In the genomic region with DNA sequence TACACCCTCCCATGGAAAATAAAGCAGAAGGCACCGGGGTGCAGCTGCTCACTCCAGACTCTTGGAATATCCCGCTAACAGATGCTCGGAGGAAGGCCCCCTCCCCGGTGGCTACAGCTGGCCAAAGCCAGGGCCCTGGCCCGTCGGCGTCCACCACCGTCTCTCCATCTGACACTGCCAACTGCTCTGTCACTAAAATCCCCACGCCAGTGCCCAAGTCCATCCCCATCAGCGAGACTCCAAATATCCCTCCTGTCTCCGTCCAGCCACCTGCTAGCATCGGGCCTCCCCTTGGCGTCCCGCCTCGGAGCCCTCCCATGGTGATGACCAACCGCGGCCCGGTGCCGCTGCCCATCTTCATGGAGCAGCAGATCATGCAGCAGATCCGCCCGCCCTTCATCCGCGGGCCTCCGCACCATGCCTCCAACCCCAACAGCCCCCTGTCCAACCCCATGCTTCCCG, we compare ENCODE assay signal across 18 cellular contexts.
DNase-seq lines count a peak whose midpoint lies in the region; ATAC-seq and TF ChIP-seq lines count a peak whose summit lies in the region.
"Had no signal": no experiment of that assay in that cellular context is flagged by ENCODE, and none has a peak within 500 bp of the region (broad histone marks: within the 10 kb centered on the region; RNA-seq: fewer than 3 reads in every experiment).

No MANE protein-coding gene starts in this region.

- peaks cover 6% of the 10 kb centered on the region for H3K23me2 ChIP-seq in H9 (ENCODE audit: insufficient read length, low read depth, low read length, poor library complexity, severe bottlenecking)

- no peak overlapping the region for H3K4ac ChIP-seq in H9 (ENCODE audit: low read depth, low read length)

- no peak overlapping the region for H3K18ac ChIP-seq in H9 (ENCODE audit: insufficient read length, low read depth, low read length)

- no peak overlapping the region for H4K5ac ChIP-seq in H9 (ENCODE audit: insufficient read length, low read depth, low read length)

- no peak for ATAC-seq in CD8-positive, alpha-beta T cell
- no peak for ATAC-seq in natural killer cell treated with Interleukin-12 subunit alpha and Interleukin-12 subunit beta and Interleukin-15 and Interleukin-18, amount 100 ng/mL, for 72 hours
- ATAC-seq in GM19351 (IDR thresholded peaks at IDR 0.05; ENCODE audit: unreplicated experiment) (no peak), HG02870 (IDR thresholded peaks at IDR 0.05; ENCODE audit: unreplicated experiment) (no peak)

- no peak overlapping the region for H2BK120ac ChIP-seq in H9 (ENCODE audit: low read depth, low read length, poor library complexity, severe bottlenecking)

- peaks cover 6% of the 10 kb centered on the region for H3K27me3 ChIP-seq in CD8-positive, alpha-beta T cell (ENCODE audit: insufficient read depth, low read length)
- H3K27me3 ChIP-seq in H9 (ENCODE audit: insufficient read depth, low read length) (no peaks in the 10 kb centered on the region), dorsolateral prefrontal cortex (no peaks in the 10 kb centered on the region)
- H3K27me3 ChIP-seq: right lobe of liver had no signal

- H2AK5ac ChIP-seq in H9 (ENCODE audit: insufficient read length, low read length) = no peak overlapping the region

- H3K79me2 ChIP-seq in H9 (ENCODE audit: insufficient read depth, low read length) = no peaks in the 10 kb centered on the region

- WGBS in H9 (ENCODE audit: extremely low coverage, insufficient read length, low lambda C conversion rate) = no CpG with 5 or more reads among the region's 25 CpGs

- H2BK5ac ChIP-seq in H9 (ENCODE audit: insufficient read length, low read length) = no peak overlapping the region

- H3K36me3 ChIP-seq in CD8-positive, alpha-beta T cell (ENCODE audit: insufficient read depth, low read length) = no peaks in the 10 kb centered on the region
- H3K36me3 ChIP-seq: lower lobe of right lung, neutrophil, right lobe of liver had no signal

- DNase-seq in CD8-positive, alpha-beta T cell = no peak
- DNase-seq in H9 = no peak
- DNase-seq in dorsolateral prefrontal cortex = peak in 2 of 10 donors; percentile 41 to 52
- DNase-seq in natural killer cell treated with Interleukin-12 subunit alpha and Interleukin-12 subunit beta and Interleukin-15 and Interleukin-18, amount 100 ng/mL, for 72 hours (ENCODE audit: low spot score) = no peak
- DNase-seq in NCI-H2081 (lab: John Stamatoyannopoulos, UW) = no peak
- no peak for DNase-seq in ureter (ENCODE audit: low spot score)
- DNase-seq: activated gamma-delta T cell treated with Interleukin-2 at 50 U/mL for 16 hours; lower lobe of right lung; NCI-H146; right lobe of liver; SHP77; stimulated activated CD4-positive, alpha-beta T cell treated with anti-CD3 and anti-CD28 coated beads, Interleukin-2, amount 100 ng/mL, for 48 hours; T-helper 9 cell had no signal

- H3K23ac ChIP-seq in H9 (ENCODE audit: insufficient read length, low read depth, low read length) = no peak overlapping the region

- H3T11ph ChIP-seq in H9 (ENCODE audit: low read length) = no peak overlapping the region

- H3K9me3 ChIP-seq in CD8-positive, alpha-beta T cell (ENCODE audit: low read length) = no peaks in the 10 kb centered on the region
- H3K9me3 ChIP-seq in H9 (ENCODE audit: control insufficient read depth, low read depth, low read length) = no peaks in the 10 kb centered on the region
- H3K9me3 ChIP-seq: lower lobe of right lung, neutrophil, right lobe of liver, tibial nerve had no signal

- POLR2A ChIA-PET in CD8-positive, alpha-beta T cell (lab: Charles Lee) = no interaction called here

- H4K20me1 ChIP-seq in H9 (ENCODE audit: control insufficient read depth, insufficient read depth, insufficient read length) = no peaks in the 10 kb centered on the region

- peaks cover 55% of the 10 kb centered on the region for H3K27me3 Mint-ChIP-seq in CD8-positive, alpha-beta T cell (ENCODE audit: low read depth)
- H3K27me3 Mint-ChIP-seq in H9 (ENCODE audit: low read depth) = peaks cover 26% of the 10 kb centered on the region
- H3K27me3 Mint-ChIP-seq in natural killer cell treated with Interleukin-12 subunit alpha and Interleukin-12 subunit beta and Interleukin-15 and Interleukin-18, amount 100 ng/mL, for 72 hours = peaks cover 45 to 59% of the 10 kb centered on the region in 2 donors

- H3K4me3 Mint-ChIP-seq in CD8-positive, alpha-beta T cell = peak overlapping the region; percentile 82
- peak overlapping the region; percentile 32 to 41; a peak in 2 of 5 replicates for H3K4me3 Mint-ChIP-seq in H9
- peak overlapping the region; percentile 52 for H3K4me3 Mint-ChIP-seq in natural killer cell treated with Interleukin-12 subunit alpha and Interleukin-12 subunit beta and Interleukin-15 and Interleukin-18, amount 100 ng/mL, for 72 hours

- H3K79me1 ChIP-seq in H9 (ENCODE audit: insufficient read depth, low read depth, low read length, poor library complexity, severe bottlenecking) = no peaks in the 10 kb centered on the region

- no peak overlapping the region for H3K56ac ChIP-seq in H9 (ENCODE audit: insufficient read length, low read depth, low read length)

- no peak overlapping the region for H3K9ac ChIP-seq in H9 (ENCODE audit: extremely low read depth, insufficient read length, low read length)

- H2BK20ac ChIP-seq in H9 (ENCODE audit: low read depth, low read length, poor library complexity, severe bottlenecking) = no peak overlapping the region

- intact Hi-C loops in CD8-positive, alpha-beta T cell (cut with DNase I, micrococcal nuclease) = no loop called here
- intact Hi-C loops in dorsolateral prefrontal cortex (cut with DNase I) = loop anchor here in 1 of 2 donors (5.0 kb wide), 1 partner anchor 141 kb away; a partner anchor contains a TSS

- no peak overlapping the region for H3K27ac Mint-ChIP-seq in CD8-positive, alpha-beta T cell
- H3K27ac Mint-ChIP-seq in H9 = no peak overlapping the region
- no peak overlapping the region for H3K27ac Mint-ChIP-seq in natural killer cell treated with Interleukin-12 subunit alpha and Interleukin-12 subunit beta and Interleukin-15 and Interleukin-18, amount 100 ng/mL, for 72 hours

- no peaks in the 10 kb centered on the region for H3K9me3 Mint-ChIP-seq in CD8-positive, alpha-beta T cell
- H3K9me3 Mint-ChIP-seq in H9 = no peaks in the 10 kb centered on the region
- H3K9me3 Mint-ChIP-seq in natural killer cell treated with Interleukin-12 subunit alpha and Interleukin-12 subunit beta and Interleukin-15 and Interleukin-18, amount 100 ng/mL, for 72 hours = no peaks in the 10 kb centered on the region

- no peak for TF ChIP-seq CTCF in CD8-positive, alpha-beta T cell (IDR thresholded peaks at IDR 0.05)
- TF ChIP-seq CTCF in H9 (conservative IDR thresholded peaks at IDR 0.05) (no peak), dorsolateral prefrontal cortex (IDR thresholded peaks at IDR 0.05 in 54 of 56, conservative IDR thresholded peaks at IDR 0.05 in 2 of 56; ENCODE audit: low read depth in 1 of 56, partially characterized antibody in 56 of 56) (no peak)

- no peak overlapping the region for H2BK15ac ChIP-seq in H9 (ENCODE audit: low read depth, low read length)

- H4K8ac ChIP-seq in H9 (replicated peaks; ENCODE audit: insufficient read length, low read depth, low read length) = no peak overlapping the region

- no peak overlapping the region for H3K4me2 ChIP-seq in H9 (ENCODE audit: insufficient read depth, insufficient read length, low read length)

- no peaks in the 10 kb centered on the region for H3K36me3 Mint-ChIP-seq in CD8-positive, alpha-beta T cell
- no peaks in the 10 kb centered on the region; a peak in 1 of 7 replicates for H3K36me3 Mint-ChIP-seq in H9 (ENCODE audit: insufficient read depth in 1 of 3, low read depth in 3 of 3)
- H3K36me3 Mint-ChIP-seq in natural killer cell treated with Interleukin-12 subunit alpha and Interleukin-12 subunit beta and Interleukin-15 and Interleukin-18, amount 100 ng/mL, for 72 hours = no peaks in the 10 kb centered on the region

- H3K14ac ChIP-seq in H9 (ENCODE audit: insufficient read depth, low read length) = no peak overlapping the region

- CTCF ChIA-PET in CD8-positive, alpha-beta T cell (lab: Charles Lee) = interaction anchor here (1.7 kb wide), 1 partner anchor 214 kb away, joined by 5 read pairs; no protein-coding TSS in a partner anchor

- H4K91ac ChIP-seq in H9 (ENCODE audit: insufficient read length, low read depth, low read length) = no peak overlapping the region

- H2BK12ac ChIP-seq in H9 (ENCODE audit: insufficient read length, low read depth, low read length) = no peak overlapping the region

- H2AFZ ChIP-seq in H9 (ENCODE audit: low read length) = no peak overlapping the region

- no peak overlapping the region for H3K4me3 ChIP-seq in CD8-positive, alpha-beta T cell (ENCODE audit: low read depth, low read length)
- H3K4me3 ChIP-seq in dorsolateral prefrontal cortex = peak overlapping the region in 42 of 59 donors; percentile 10 to 61 (median 45)
- H3K4me3 ChIP-seq: lower lobe of right lung had no signal

- peaks cover 7% of the 10 kb centered on the region for H3K4me1 ChIP-seq in CD8-positive, alpha-beta T cell (ENCODE audit: insufficient read depth, low read length)
- H3K4me1 ChIP-seq in H9 (ENCODE audit: insufficient read depth, low read length) = no peaks in the 10 kb centered on the region
- H3K4me1 ChIP-seq: lower lobe of right lung, right lobe of liver had no signal

- peaks cover 5% of the 10 kb centered on the region for H3K4me1 Mint-ChIP-seq in CD8-positive, alpha-beta T cell (ENCODE audit: low read depth)
- peaks cover 12 to 14% of the 10 kb centered on the region in 2 experiments for H3K4me1 Mint-ChIP-seq in H9
- no peaks in the 10 kb centered on the region for H3K4me1 Mint-ChIP-seq in natural killer cell treated with Interleukin-12 subunit alpha and Interleukin-12 subunit beta and Interleukin-15 and Interleukin-18, amount 100 ng/mL, for 72 hours (ENCODE audit: low read depth in 2 of 2)

- no peak overlapping the region for H3K27ac ChIP-seq in CD8-positive, alpha-beta T cell (ENCODE audit: low read depth, low read length)
- H3K27ac ChIP-seq in H9 (ENCODE audit: insufficient read length, low read depth, low read length) (no peak overlapping the region), dorsolateral prefrontal cortex (peak overlapping the region in 39 of 59 donors; percentile 8 to 77 (median 58))
- H3K27ac ChIP-seq: C4-2B, lower lobe of right lung, neutrophil, right lobe of liver, tibial nerve had no signal

Comparison
In these comparisons a context has a peak if more than half of its experiments do, and no peak if none do; other contexts are left out.
1. H3K27ac ChIP-seq: peak in dorsolateral prefrontal cortex (39 of 59); none in CD8-positive, alpha-beta T cell (single experiment) and H9 (single experiment).
2. Peak in every context shown above with its lines, with median percentiles within 50 percentile points of each other: H3K4me3 Mint-ChIP-seq.